Comparison of ENCODE assay signal across 11 cellular contexts in genomic region chr2:167964650-167965404, GRCh38.
DNase-seq lines count a peak whose midpoint lies in the region; ATAC-seq and TF ChIP-seq lines count a peak whose summit lies in the region.
"Had no signal": no experiment of that assay in that cellular context is flagged by ENCODE, and none has a peak within 500 bp of the region (broad histone marks: within the 10 kb centered on the region; RNA-seq: fewer than 3 reads in every experiment).

No MANE protein-coding gene starts in this region.

- H3K79me1 ChIP-seq in neuronal stem cell (ENCODE audit: low read depth, low read length), result no peaks in the 10 kb centered on the region

- DNase-seq in AG04450 (ENCODE audit: low read depth, low spot score) (no peak), GM23338 (ENCODE audit: low spot score) (peak; percentile 71), hepatocyte (ENCODE audit: low spot score) (no peak), amniotic stem cell (lab: John Stamatoyannopoulos, UW) (no peak), neuronal stem cell (ENCODE audit: low spot score) (no peak), COLO829 (ENCODE audit: low spot score) (no peak)
- DNase-seq in activated CD4-positive, alpha-beta T cell treated with anti-CD3 and anti-CD28 coated beads, Interleukin-2, amount 50 U/mL, for 1 hour, result no peak
- DNase-seq: NCI-H2029 had no signal

- no peak overlapping the region for H3K27ac ChIP-seq in AG04450 (ENCODE audit: low read depth, low read length)
- H3K27ac ChIP-seq in GM23338 (ENCODE audit: low read depth), result no peak overlapping the region
- no peak overlapping the region for H3K27ac ChIP-seq in SU-DHL-6 (ENCODE audit: low read depth, low read length)
- no peak overlapping the region for H3K27ac ChIP-seq in hepatocyte
- H3K27ac ChIP-seq in neuronal stem cell (replicated peaks; ENCODE audit: low read length), result no peak overlapping the region
- H3K27ac ChIP-seq: neutrophil had no signal

- peaks cover 18% of the 10 kb centered on the region for H3K4me1 Mint-ChIP-seq in GM23338

- 79% methylated on average over 5 of the region's 5 CpGs for WGBS in hepatocyte (ENCODE audit: low lambda C conversion rate, missing lambda C conversion rate)
- no CpG with 5 or more reads among the region's 5 CpGs for WGBS in neuronal stem cell (ENCODE audit: extremely low coverage in 2 of 2, insufficient read length in 2 of 2, insufficient replicate concordance in 1 of 2), 2 donors

- no peak overlapping the region for H2AK5ac ChIP-seq in neuronal stem cell (ENCODE audit: low read depth, low read length)

- H3F3A ChIP-seq in GM23338 (replicated peaks; ENCODE audit: low read depth) (no peaks in the 10 kb centered on the region), SU-DHL-6 (ENCODE audit: insufficient read depth) (no peaks in the 10 kb centered on the region)

- H3K27me3 ChIP-seq in AG04450 (ENCODE audit: control insufficient read depth, insufficient read depth, low read length), result no peaks in the 10 kb centered on the region
- no peaks in the 10 kb centered on the region for H3K27me3 ChIP-seq in GM23338 (ENCODE audit: insufficient read depth)
- no peaks in the 10 kb centered on the region for H3K27me3 ChIP-seq in SU-DHL-6 (ENCODE audit: low read length)
- no peaks in the 10 kb centered on the region for H3K27me3 ChIP-seq in hepatocyte
- H3K27me3 ChIP-seq in neuronal stem cell (ENCODE audit: control insufficient read depth in 3 of 3, insufficient read depth in 3 of 3, low read depth in 1 of 3, low read length in 3 of 3), result no peaks in the 10 kb centered on the region
- H3K27me3 ChIP-seq: neutrophil had no signal

- TF ChIP-seq CTCF in AG04450 (IDR thresholded peaks at IDR 0.05; ENCODE audit: low read depth, low read length) (peak; percentile 41), GM23338 (conservative IDR thresholded peaks at IDR 0.05; ENCODE audit: low read depth in 2 of 2) (peak; percentile 48 to 64), SU-DHL-6 (IDR thresholded peaks at IDR 0.05; ENCODE audit: insufficient read depth, low read length, poor library complexity, severe bottlenecking) (peak; percentile 26), hepatocyte (IDR thresholded peaks at IDR 0.05; ENCODE audit: poor library complexity) (peak; percentile 35)

- no peak overlapping the region for H4K91ac ChIP-seq in neuronal stem cell (ENCODE audit: low read depth, low read length, poor library complexity)

- H3K9ac ChIP-seq in SU-DHL-6 (ENCODE audit: low read length) (no peak overlapping the region), neuronal stem cell (ENCODE audit: low read depth, low read length, poor library complexity) (no peak overlapping the region)

- peaks cover 3% of the 10 kb centered on the region for H3K27me3 Mint-ChIP-seq in GM23338 (ENCODE audit: insufficient read depth, low read depth, poor library complexity)
- H3K27me3 Mint-ChIP-seq: activated naive CD8-positive, alpha-beta T cell had no signal

- H3K27ac Mint-ChIP-seq in GM23338, result peak overlapping the region; percentile 57; the same call in 1 of the 2 replicates
- H3K27ac Mint-ChIP-seq: activated naive CD8-positive, alpha-beta T cell had no signal

- POLR2A ChIA-PET in AG04450 (lab: Yijun Ruan, JAX), result no interaction called here

- H4K8ac ChIP-seq in neuronal stem cell (ENCODE audit: low read depth, low read length), result no peak overlapping the region

- no peak overlapping the region for H3K4me3 ChIP-seq in AG04450 (ENCODE audit: low read depth, low read length)
- H3K4me3 ChIP-seq in GM23338, result no peak overlapping the region
- H3K4me3 ChIP-seq in SU-DHL-6 (ENCODE audit: insufficient read depth, low read length, poor library complexity, severe bottlenecking), result no peak overlapping the region
- H3K4me3 ChIP-seq in hepatocyte, result no peak overlapping the region
- no peak overlapping the region for H3K4me3 ChIP-seq in neuronal stem cell (ENCODE audit: low read length in 2 of 2)

- no peak overlapping the region for H2BK5ac ChIP-seq in neuronal stem cell (ENCODE audit: low read length)

- H4K20me1 ChIP-seq in GM23338 (replicated peaks; ENCODE audit: insufficient read depth) (no peaks in the 10 kb centered on the region), SU-DHL-6 (ENCODE audit: low read depth, low read length) (no peaks in the 10 kb centered on the region), hepatocyte (ENCODE audit: insufficient read depth, poor library complexity, severe bottlenecking) (no peaks in the 10 kb centered on the region)

- ATAC-seq in GM23338, result no peak; the same call in 2 of the 3 replicates

- no peak overlapping the region for H3K23ac ChIP-seq in neuronal stem cell (ENCODE audit: low read depth, low read length, poor library complexity)

- H3K9me2 ChIP-seq in GM23338 (ENCODE audit: insufficient read depth) (no peaks in the 10 kb centered on the region), SU-DHL-6 (replicated peaks; ENCODE audit: insufficient read depth, low read length) (no peaks in the 10 kb centered on the region), hepatocyte (replicated peaks; ENCODE audit: insufficient read depth) (no peaks in the 10 kb centered on the region)

- no peak overlapping the region for H3K4me3 Mint-ChIP-seq in GM23338
- H3K4me3 Mint-ChIP-seq: activated naive CD8-positive, alpha-beta T cell had no signal

- no peak overlapping the region for H2BK12ac ChIP-seq in neuronal stem cell (ENCODE audit: low read length)

- H3K79me2 ChIP-seq in GM23338 (replicated peaks; ENCODE audit: insufficient read depth) (no peaks in the 10 kb centered on the region), SU-DHL-6 (ENCODE audit: insufficient read depth, low read length) (no peaks in the 10 kb centered on the region), hepatocyte (no peaks in the 10 kb centered on the region)

- no peak overlapping the region for H2BK120ac ChIP-seq in neuronal stem cell (ENCODE audit: low read depth, low read length)

- no peak overlapping the region for H2BK15ac ChIP-seq in neuronal stem cell (ENCODE audit: low read length)

- H3K9me3 Mint-ChIP-seq in GM23338, result peaks cover 1% of the 10 kb centered on the region; the same call in 1 of the 3 replicates

- no peaks in the 10 kb centered on the region for H3K9me3 ChIP-seq in AG04450 (ENCODE audit: control insufficient read depth, insufficient read depth, low read length)
- H3K9me3 ChIP-seq in SU-DHL-6 (ENCODE audit: insufficient read depth, low read length), result no peaks in the 10 kb centered on the region
- no peaks in the 10 kb centered on the region for H3K9me3 ChIP-seq in hepatocyte (ENCODE audit: low read depth)
- peaks cover 0 to 6% of the 10 kb centered on the region in 2 donors for H3K9me3 ChIP-seq in neuronal stem cell (replicated peaks in 1 of 2; ENCODE audit: control insufficient read depth in 2 of 2, insufficient read depth in 1 of 2, low read depth in 1 of 2, low read length in 2 of 2)
- H3K9me3 ChIP-seq: neutrophil had no signal

- H3K4me1 ChIP-seq in GM23338 (ENCODE audit: insufficient read depth), result peaks cover 8% of the 10 kb centered on the region; the same call in 1 of the 2 replicates
- H3K4me1 ChIP-seq in hepatocyte (ENCODE audit: insufficient read depth), result peaks cover 5% of the 10 kb centered on the region
- peaks cover 8 to 12% of the 10 kb centered on the region in 2 donors for H3K4me1 ChIP-seq in neuronal stem cell (ENCODE audit: control insufficient read depth in 2 of 2, insufficient read depth in 1 of 2, low read depth in 1 of 2, low read length in 2 of 2)

- no peak overlapping the region for H3K4ac ChIP-seq in neuronal stem cell (ENCODE audit: low read length)

- H3K36me3 ChIP-seq in GM23338 (ENCODE audit: insufficient read depth), result no peaks in the 10 kb centered on the region
- H3K36me3 ChIP-seq in SU-DHL-6 (ENCODE audit: low read length), result no peaks in the 10 kb centered on the region
- H3K36me3 ChIP-seq in hepatocyte (replicated peaks; ENCODE audit: insufficient read depth, low read depth), result no peaks in the 10 kb centered on the region
- peaks cover 0 to 21% of the 10 kb centered on the region in 2 donors for H3K36me3 ChIP-seq in neuronal stem cell (replicated peaks in 1 of 2; ENCODE audit: control insufficient read depth in 2 of 2, insufficient read depth in 2 of 2, low read length in 2 of 2)
- H3K36me3 ChIP-seq: neutrophil had no signal

- H2AFZ ChIP-seq in GM23338 (no peak overlapping the region), SU-DHL-6 (ENCODE audit: low read depth, low read length, severe bottlenecking) (no peak overlapping the region), hepatocyte (no peak overlapping the region), neuronal stem cell (ENCODE audit: low read length) (no peak overlapping the region)

- H3K4me2 ChIP-seq in GM23338 (no peak overlapping the region), SU-DHL-6 (ENCODE audit: low read depth, low read length, poor library complexity, severe bottlenecking) (no peak overlapping the region), hepatocyte (no peak overlapping the region), neuronal stem cell (ENCODE audit: insufficient read depth, low read length, poor library complexity, severe bottlenecking) (no peak overlapping the region)

- no peak overlapping the region for H3K14ac ChIP-seq in neuronal stem cell (ENCODE audit: low read length)

- 0 out of 3 replicates have a peak, but pooled peaks cover under 1% of the 10 kb centered on the region for H3K36me3 Mint-ChIP-seq in GM23338 (ENCODE audit: low read depth)

- H3K18ac ChIP-seq in neuronal stem cell (ENCODE audit: low read length), result no peak overlapping the region

- CTCF ChIA-PET in AG04450 (lab: Charles Lee), result interaction anchor here (0.7 to 14.8 kb wide), 12 partner anchors 8 to 153 kb away, joined by 3 to 267 read pairs (median 3); no protein-coding TSS in a partner anchor

TF ChIP-seq in GM23338, 12 proteins besides CTCF, POLR2A, EP300 and RAD21 (continues in another document):
- TF ChIP-seq NANOG (IDR thresholded peaks at IDR 0.05; ENCODE audit: borderline replicate concordance) (no peak), JUNB (IDR thresholded peaks at IDR 0.05; ENCODE audit: unreplicated experiment) (no peak)
